Comparison of ENCODE assay signal across 8 cellular contexts in genomic region chr13:24159921-24160324, GRCh38. TPM values are rescaled to one million over a fixed set of nuclear protein-coding genes. Genes with fewer than 3 reads are reported as not detected.
DNase-seq lines count a peak whose midpoint lies in the region; FAIRE-seq and TF ChIP-seq lines count a peak whose summit lies in the region.

No MANE protein-coding gene starts in this region.

- TF ChIP-seq CTCF in AG04450 (IDR thresholded peaks at IDR 0.05; ENCODE audit: low read depth, low read length), result no peak
- no peak for TF ChIP-seq CTCF in bronchial epithelial cell (IDR thresholded peaks at IDR 0.05; ENCODE audit: insufficient read depth, low read length, severe bottlenecking)

- H3K36me3 ChIP-seq in HUES48 (ENCODE audit: control insufficient read depth, insufficient read depth, low read length) (no peaks in the 10 kb centered on the region; the same call in 1 of the 2 replicates), bronchial epithelial cell (ENCODE audit: control insufficient read depth, insufficient read depth, low read length) (no peaks in the 10 kb centered on the region)

- H3K27me3 ChIP-seq in AG04450 (ENCODE audit: control insufficient read depth, insufficient read depth, low read length) (no peaks in the 10 kb centered on the region), HUES48 (ENCODE audit: control insufficient read depth, insufficient read depth, low read length) (no peaks in the 10 kb centered on the region), bronchial epithelial cell (ENCODE audit: control insufficient read depth, insufficient read depth, low read length) (peaks cover 3% of the 10 kb centered on the region), mononuclear cell (ENCODE audit: insufficient read depth, low read length) (peaks cover 9% of the 10 kb centered on the region)

- no peaks in the 10 kb centered on the region; the same call in 1 of the 2 replicates for H3K9me3 ChIP-seq in AG04450 (ENCODE audit: control insufficient read depth, insufficient read depth, low read length)
- no peaks in the 10 kb centered on the region for H3K9me3 ChIP-seq in HUES48 (ENCODE audit: control insufficient read depth, insufficient read depth, low read length)
- no peaks in the 10 kb centered on the region for H3K9me3 ChIP-seq in mononuclear cell (ENCODE audit: low read depth, low read length)

- POLR2A ChIA-PET in AG04450 (lab: Yijun Ruan, JAX), result interaction anchor here (0.6 to 1.8 kb wide), 9 partner anchors 10 to 180 kb away, joined by 3 to 7 read pairs (median 5); no protein-coding TSS in a partner anchor

- DNase-seq in AG04450 (ENCODE audit: low read depth, low spot score) (no peak), bronchial epithelial cell (ENCODE audit: low read depth) (no peak), COLO829 (ENCODE audit: low spot score) (no peak), ureter (ENCODE audit: low spot score) (no peak), GM19239 (ENCODE audit: insufficient read length, low spot score) (no peak), AML-193 (lab: John Stamatoyannopoulos, UW) (no peak)

- CTCF ChIA-PET in AG04450 (lab: Charles Lee), result interaction anchor here (1.0 to 1.7 kb wide), 2 partner anchors 61 to 107 kb away, joined by 3 to 4 read pairs; no protein-coding TSS in a partner anchor

- FAIRE-seq in bronchial epithelial cell (lab: Jason Lieb, UNC), result no peak
- FAIRE-seq in GM19239 (lab: Jason Lieb, UNC), result no peak

- peak overlapping the region; percentile 25 for H3K9ac ChIP-seq in HUES48 (ENCODE audit: low read depth, low read length)

- H3K4me1 ChIP-seq in HUES48 (ENCODE audit: control insufficient read depth, insufficient read depth, low read length), result peaks cover 24% of the 10 kb centered on the region
- peaks cover 17% of the 10 kb centered on the region for H3K4me1 ChIP-seq in mononuclear cell (ENCODE audit: insufficient read depth, low read length)

- peak overlapping the region; percentile 47 for H3K27ac ChIP-seq in AG04450 (ENCODE audit: low read depth, low read length)
- H3K27ac ChIP-seq in HUES48 (ENCODE audit: low read depth, low read length), result peak overlapping the region; percentile 70

- H3K4me3 ChIP-seq in AG04450 (ENCODE audit: low read depth, low read length) (peak overlapping the region; percentile 43), HUES48 (ENCODE audit: low read depth, low read length) (peak overlapping the region; percentile 92), bronchial epithelial cell (ENCODE audit: low read depth, low read length) (peak overlapping the region; percentile 67), mononuclear cell (ENCODE audit: low read length) (peak overlapping the region; percentile 28)

RNA-seq across cellular contexts. Expression of gene SPATA13, which starts 0.6 kb away (rescaled TPM):
- polyA plus RNA-seq in AG04450 (2011; rRNA removed), result 10.5 and 12.0 TPM in 2 replicates
- 18.5 and 22.9 TPM in 2 replicates for polyA minus RNA-seq in AG04450 (2011; rRNA and poly(A)+ RNA removed)
- total RNA-seq in bronchial epithelial cell, result 2.1 and 3.2 TPM in 2 replicates
- 122 TPM for total RNA-seq in mononuclear cell
- 19.0 TPM for total RNA-seq in ureter

Comparison
In these comparisons a context has a peak if more than half of its experiments do, and no peak if none do; other contexts are left out.
1. H3K4me3 ChIP-seq: peak in every context shown above with its lines; median percentile 92 in HUES48; 67 in bronchial epithelial cell; 43 in AG04450; 28 in mononuclear cell.